Comparison of ENCODE assay signal across 1 cellular context in the genomic region with DNA sequence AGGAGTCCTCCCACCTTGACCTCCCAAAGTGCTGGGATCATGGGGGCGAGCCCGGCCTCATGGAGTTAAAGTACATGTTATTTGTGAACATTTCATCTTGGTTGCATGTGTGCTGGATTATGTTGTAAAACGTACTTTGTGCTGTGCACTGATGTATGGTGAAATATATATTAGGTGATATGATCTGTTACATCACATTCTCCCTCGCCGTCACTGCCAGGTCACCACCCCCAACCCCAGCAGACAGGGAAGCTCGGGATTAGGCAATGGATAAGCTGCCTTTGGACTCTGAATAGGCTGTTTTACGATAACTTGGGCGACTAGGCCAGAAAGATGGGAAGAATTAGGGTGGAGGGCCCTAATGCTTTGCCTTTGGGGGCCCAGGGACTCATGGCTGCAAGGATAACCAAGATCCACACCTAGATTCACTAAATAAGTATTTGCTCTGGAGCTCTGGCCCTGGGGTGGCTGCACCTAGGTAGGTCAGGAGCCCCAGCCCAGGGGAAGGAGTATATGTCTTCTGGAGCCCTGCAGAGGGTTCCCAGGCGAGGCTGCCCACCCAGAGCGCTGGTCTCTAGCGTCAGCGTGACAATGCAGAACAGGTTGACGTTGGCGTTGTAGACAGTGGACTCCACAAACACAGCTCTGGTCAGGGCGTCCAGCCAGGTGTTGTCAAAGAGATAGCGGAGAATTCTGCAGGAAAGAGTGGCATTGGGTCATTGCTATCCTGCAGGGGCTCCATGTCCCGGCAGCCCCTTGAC.
TF ChIP-seq lines count a peak whose summit lies in the region.

No MANE protein-coding gene starts in this region.

TF ChIP-seq in IMR-90, 13 proteins besides CTCF, POLR2A, EP300 and RAD21:
- TF ChIP-seq NFE2L2 (IDR thresholded peaks at IDR 0.05; ENCODE audit: low read depth, low read length) (no peak), MAFK (IDR thresholded peaks at IDR 0.05; ENCODE audit: low read depth, low read length) (no peak), CEBPB (IDR thresholded peaks at IDR 0.05; ENCODE audit: low read depth, low read length) (no peak), ELK1 (IDR thresholded peaks at IDR 0.05; ENCODE audit: borderline replicate concordance, low read depth, low read length) (no peak), BHLHE40 (IDR thresholded peaks at IDR 0.05; ENCODE audit: low read depth, low read length) (no peak), SMC3 (IDR thresholded peaks at IDR 0.05; ENCODE audit: low read depth, low read length) (no peak), FOS (IDR thresholded peaks at IDR 0.05; ENCODE audit: low read depth, low read length) (no peak), MAZ (IDR thresholded peaks at IDR 0.05; ENCODE audit: borderline replicate concordance, low read depth, low read length) (no peak), CHD1 (IDR thresholded peaks at IDR 0.05; ENCODE audit: low read depth, low read length) (no peak), MXI1 (IDR thresholded peaks at IDR 0.05; ENCODE audit: borderline replicate concordance, low read depth, low read length) (no peak), RFX5 (IDR thresholded peaks at IDR 0.05; ENCODE audit: low read depth, low read length) (no peak), RCOR1 (IDR thresholded peaks at IDR 0.05; ENCODE audit: insufficient replicate concordance, low read length) (no peak)
- TF ChIP-seq, protein P1, sequence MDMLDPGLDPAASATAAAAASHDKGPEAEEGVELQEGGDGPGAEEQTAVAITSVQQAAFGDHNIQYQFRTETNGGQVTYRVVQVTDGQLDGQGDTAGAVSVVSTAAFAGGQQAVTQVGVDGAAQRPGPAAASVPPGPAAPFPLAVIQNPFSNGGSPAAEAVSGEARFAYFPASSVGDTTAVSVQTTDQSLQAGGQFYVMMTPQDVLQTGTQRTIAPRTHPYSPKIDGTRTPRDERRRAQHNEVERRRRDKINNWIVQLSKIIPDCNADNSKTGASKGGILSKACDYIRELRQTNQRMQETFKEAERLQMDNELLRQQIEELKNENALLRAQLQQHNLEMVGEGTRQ (IDR thresholded peaks at IDR 0.05; ENCODE audit: low read depth, low read length), result no peak
